ENCODE assay signal across 26 cellular contexts in genomic region chr4:67499799-67500198, GRCh38. TPM values are rescaled to one million over a fixed set of nuclear protein-coding genes. Genes with fewer than 3 reads are reported as not detected.
DNase-seq lines count a peak whose midpoint lies in the region; ATAC-seq and TF ChIP-seq lines count a peak whose summit lies in the region.
"Had no signal": no experiment of that assay in that cellular context is flagged by ENCODE, and none has a peak within 500 bp of the region (broad histone marks: within the 10 kb centered on the region; RNA-seq: fewer than 3 reads in every experiment).

No MANE protein-coding gene starts in this region.

- ATAC-seq in GM18502 (IDR thresholded peaks at IDR 0.05; ENCODE audit: poor library complexity, unreplicated experiment) (peak; percentile 84), GM19463 (IDR thresholded peaks at IDR 0.05; ENCODE audit: unreplicated experiment) (peak; percentile 81), HG03280 (IDR thresholded peaks at IDR 0.05; ENCODE audit: unreplicated experiment) (peak; percentile 62), GM18873 (IDR thresholded peaks at IDR 0.05; ENCODE audit: low FRiP score, unreplicated experiment) (no peak)
- ATAC-seq: activated CD8-positive, alpha-beta memory T cell treated with anti-CD3 and anti-CD28 coated beads, Interleukin-2, amount 10 ng/mL, durations not matched to agents 7 days and 5 days; mucosa of descending colon; T-cell had no signal

- H3K4me3 Mint-ChIP-seq in chondrocyte (ENCODE audit: unreplicated experiment): no peak overlapping the region
- H3K4me3 Mint-ChIP-seq in CD4-positive, alpha-beta memory T cell: no peak overlapping the region
- H3K4me3 Mint-ChIP-seq: activated CD4-positive, alpha-beta T cell treated with anti-CD3 and anti-CD28 coated beads, Interleukin-2, amount 10 ng/mL, durations not matched to agents 24 days and 14 days; activated CD8-positive, alpha-beta memory T cell treated with anti-CD3 and anti-CD28 coated beads, Interleukin-2, amount 10 ng/mL, durations not matched to agents 7 days and 5 days; CD4-positive, CD25-positive, alpha-beta regulatory T cell; immature natural killer cell; neural progenitor cell; T-cell had no signal

- no peaks in the 10 kb centered on the region for H3K4me1 Mint-ChIP-seq in chondrocyte (ENCODE audit: low read depth)
- peaks cover 5 to 22% (median 13%) of the 10 kb centered on the region in 4 donors for H3K4me1 Mint-ChIP-seq in CD4-positive, alpha-beta memory T cell

- H3K27me3 Mint-ChIP-seq in chondrocyte (ENCODE audit: low read depth): no peaks in the 10 kb centered on the region
- no peaks in the 10 kb centered on the region for H3K27me3 Mint-ChIP-seq in CD4-positive, alpha-beta memory T cell
- H3K27me3 Mint-ChIP-seq: activated CD4-positive, alpha-beta T cell treated with anti-CD3 and anti-CD28 coated beads, Interleukin-2, amount 10 ng/mL, durations not matched to agents 24 days and 14 days; activated CD8-positive, alpha-beta memory T cell treated with anti-CD3 and anti-CD28 coated beads, Interleukin-2, amount 10 ng/mL, durations not matched to agents 7 days and 5 days; CD4-positive, CD25-positive, alpha-beta regulatory T cell; T-cell had no signal

- DNase-seq in chondrocyte (ENCODE audit: low spot score) (no peak), esophagus muscularis mucosa (ENCODE audit: extremely low spot score) (no peak), DMS53 (lab: John Stamatoyannopoulos, UW) (no peak)
- no peak for DNase-seq in CD4-positive, alpha-beta memory T cell
- DNase-seq: activated CD4-positive, alpha-beta T cell treated with anti-CD3 and anti-CD28 coated beads, Interleukin-2, amount 10 ng/mL, durations not matched to agents 24 days and 14 days; activated CD8-positive, alpha-beta memory T cell treated with anti-CD3 and anti-CD28 coated beads, Interleukin-2, amount 10 ng/mL, durations not matched to agents 7 days and 5 days; activated gamma-delta T cell; brain microvascular endothelial cell; CD4-positive, CD25-positive, alpha-beta regulatory T cell; DMS153; immature natural killer cell; mucosa of descending colon; NCI-H1048; NCI-H1930; NCI-H226; stimulated activated CD4-positive, alpha-beta T cell treated with anti-CD3 and anti-CD28 coated beads, Interleukin-2, amount 100 ng/mL, for 24 hours; stimulated activated naive CD4-positive, alpha-beta T cell; T-cell had no signal

- no peak overlapping the region for H3K27ac ChIP-seq in CD4-positive, alpha-beta memory T cell (ENCODE audit: low read depth, low read length)
- H3K27ac ChIP-seq in esophagus muscularis mucosa (replicated peaks in 1 of 4): no peak overlapping the region
- H3K27ac ChIP-seq: brain microvascular endothelial cell, neural progenitor cell had no signal

- H3K36me3 ChIP-seq in CD4-positive, alpha-beta memory T cell (ENCODE audit: insufficient read depth, low read length): peaks cover 9% of the 10 kb centered on the region
- H3K36me3 ChIP-seq in esophagus muscularis mucosa: peaks cover 4 to 47% (median 23%) of the 10 kb centered on the region in 4 donors
- H3K36me3 ChIP-seq: brain microvascular endothelial cell had no signal

- no peak for TF ChIP-seq EP300 in esophagus muscularis mucosa (IDR thresholded peaks at IDR 0.05)

- no peaks in the 10 kb centered on the region for H3K4me1 ChIP-seq in CD4-positive, alpha-beta memory T cell (ENCODE audit: insufficient read depth, low read length)
- no peaks in the 10 kb centered on the region for H3K4me1 ChIP-seq in esophagus muscularis mucosa
- H3K4me1 ChIP-seq: HAP-1 had no signal

- no peaks in the 10 kb centered on the region for H3K27me3 ChIP-seq in CD4-positive, alpha-beta memory T cell (ENCODE audit: insufficient read depth, low read length)
- no peaks in the 10 kb centered on the region for H3K27me3 ChIP-seq in esophagus muscularis mucosa
- H3K27me3 ChIP-seq: brain microvascular endothelial cell, neural progenitor cell had no signal

- peak overlapping the region; percentile 15 for H3K27ac Mint-ChIP-seq in chondrocyte (ENCODE audit: unreplicated experiment)
- peak overlapping the region in 1 of 7 donors; percentile 56 for H3K27ac Mint-ChIP-seq in CD4-positive, alpha-beta memory T cell
- H3K27ac Mint-ChIP-seq: activated CD4-positive, alpha-beta T cell treated with anti-CD3 and anti-CD28 coated beads, Interleukin-2, amount 10 ng/mL, durations not matched to agents 24 days and 14 days; activated CD8-positive, alpha-beta memory T cell treated with anti-CD3 and anti-CD28 coated beads, Interleukin-2, amount 10 ng/mL, durations not matched to agents 7 days and 5 days; neural progenitor cell; T-cell had no signal

- intact Hi-C loops in CD4-positive, alpha-beta memory T cell (cut with micrococcal nuclease): no loop called here
- intact Hi-C loops in esophagus muscularis mucosa (cut with DNase I): no loop called here

- H3K9me3 ChIP-seq in CD4-positive, alpha-beta memory T cell (ENCODE audit: control insufficient read depth in 1 of 2, low read length in 2 of 2): no peaks in the 10 kb centered on the region
- no peaks in the 10 kb centered on the region for H3K9me3 ChIP-seq in esophagus muscularis mucosa
- H3K9me3 ChIP-seq: HAP-1, mucosa of descending colon had no signal

- H3K4me3 ChIP-seq in CD4-positive, alpha-beta memory T cell (ENCODE audit: low read length in 2 of 2): no peak overlapping the region
- H3K4me3 ChIP-seq in esophagus muscularis mucosa: no peak overlapping the region
- H3K4me3 ChIP-seq: HAP-1, mucosa of descending colon, neural progenitor cell had no signal

- POLR2A ChIA-PET in CD4-positive, alpha-beta memory T cell (lab: Charles Lee; ENCODE audit: partially characterized antibody): no interaction called here

- no peak for TF ChIP-seq POLR2A in esophagus muscularis mucosa (IDR thresholded peaks at IDR 0.05; ENCODE audit: low read depth)

- CTCF ChIA-PET in CD4-positive, alpha-beta memory T cell (lab: Charles Lee; ENCODE audit: partially characterized antibody): no interaction called here

- H3K36me3 Mint-ChIP-seq in chondrocyte (ENCODE audit: low read depth): peaks cover 18% of the 10 kb centered on the region
- H3K36me3 Mint-ChIP-seq in CD4-positive, alpha-beta memory T cell: peaks cover 51 to 61% of the 10 kb centered on the region in 2 donors

- TF ChIP-seq CTCF in chondrocyte (IDR thresholded peaks at IDR 0.05) (no peak), esophagus muscularis mucosa (IDR thresholded peaks at IDR 0.05) (no peak)

- WGBS in esophagus muscularis mucosa: 76% methylated on average over 2 of the region's 2 CpGs

- H3K9me3 Mint-ChIP-seq in chondrocyte (ENCODE audit: low read depth): no peaks in the 10 kb centered on the region
- H3K9me3 Mint-ChIP-seq in CD4-positive, alpha-beta memory T cell: no peaks in the 10 kb centered on the region
- H3K9me3 Mint-ChIP-seq: CD4-positive, CD25-positive, alpha-beta regulatory T cell; immature natural killer cell; neural progenitor cell; T-cell had no signal

RNA-seq across cellular contexts. Expression of gene CENPC, which starts 45.5 kb away (rescaled TPM):
- 9.7 to 16.3 TPM (median 11.0 TPM) in 3 replicates for total RNA-seq in chondrocyte
- total RNA-seq in CD4-positive, alpha-beta memory T cell: 10 to 100 TPM; 64.0 to 69.1 TPM
- polyA plus RNA-seq in CD4-positive, alpha-beta memory T cell: 10 to 100 TPM; 15.2 to 23.8 TPM
- total RNA-seq in esophagus muscularis mucosa: 10 to 100 TPM; 14.5 to 26.2 (median 15.3) TPM

RNA-seq across cellular contexts. Expression of gene STAP1, which starts 58.7 kb away (rescaled TPM):
- not detected in 3 replicates for total RNA-seq in chondrocyte
- 1 to 10 TPM; 3.6 to 3.9 TPM for total RNA-seq in CD4-positive, alpha-beta memory T cell
- 1 to 10 TPM; 2.8 to 3.7 TPM for polyA plus RNA-seq in CD4-positive, alpha-beta memory T cell
- 1 to 10 TPM in 1 of 4 donors, under 1 TPM in 1, not detected in 2; 0.42 to 1.2 TPM for total RNA-seq in esophagus muscularis mucosa
- total RNA-seq: endothelial cell of umbilical vein, pulmonary artery endothelial cell had no signal
- polyA plus RNA-seq: endothelial cell of umbilical vein had no signal
